Comparison of ENCODE assay signal across 8 cellular contexts in the genomic region with DNA sequence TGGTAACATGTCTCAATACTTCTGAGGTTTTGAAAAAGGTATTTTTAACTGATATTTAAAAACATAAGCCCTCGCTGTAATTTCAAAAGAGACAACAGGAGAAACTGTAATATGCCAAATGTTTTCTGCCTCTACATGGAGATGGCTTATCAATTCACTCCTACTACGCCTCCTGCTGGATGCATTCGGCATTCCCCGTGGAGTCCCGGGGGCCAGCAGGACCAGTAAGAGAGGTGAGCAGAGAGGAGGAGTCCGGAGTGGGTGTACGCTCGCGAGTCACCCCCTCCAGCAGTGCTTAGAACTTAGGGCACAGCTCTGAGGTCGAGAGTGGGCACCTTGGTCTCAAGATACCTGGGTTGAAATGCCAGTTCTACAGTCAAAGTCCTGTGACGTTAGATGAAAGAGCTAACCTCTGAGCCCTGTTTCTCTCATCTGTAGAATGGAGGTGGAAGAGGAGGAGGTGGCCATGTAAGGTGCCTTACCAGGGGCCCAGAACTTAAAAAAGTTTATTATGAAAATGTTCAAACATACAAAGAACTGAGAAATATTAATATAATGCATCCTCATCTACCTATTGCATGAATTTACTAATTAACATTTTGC.
DNase-seq lines count a peak whose midpoint lies in the region; ATAC-seq and TF ChIP-seq lines count a peak whose summit lies in the region.

No MANE protein-coding gene starts in this region.

- 62% methylated on average over 11 of the region's 11 CpGs for WGBS in mesenchymal stem cell

- no peaks in the 10 kb centered on the region for H3K4me1 ChIP-seq in mesenchymal stem cell (ENCODE audit: control insufficient read depth, insufficient read depth, low read depth, low read length)

- peaks cover 44% of the 10 kb centered on the region for H3K36me3 Mint-ChIP-seq in brain

- peak overlapping the region; percentile 52 for H2BK15ac ChIP-seq in mesenchymal stem cell (ENCODE audit: low read depth, poor library complexity, severe bottlenecking)

- H3K4me2 ChIP-seq in mesenchymal stem cell (ENCODE audit: low read length, poor library complexity, severe bottlenecking) = no peak overlapping the region

- in situ Hi-C loops in GM13976 (cut with MboI; ENCODE audit: low sequenced_read_pairs, unreplicated experiment) = no loop called here

- peak; percentile 75 for DNase-seq in AG08396 (ENCODE audit: low spot score)
- no peak for DNase-seq in GM13976 (ENCODE audit: low spot score)
- DNase-seq in RPMI7951 (ENCODE audit: low read depth) = peak; percentile 24
- DNase-seq in mesenchymal stem cell = peak; percentile 72
- no peak for DNase-seq in GOT3 (lab: John Stamatoyannopoulos, UW)
- no peak for DNase-seq in mesenteric fat pad (ENCODE audit: low spot score)

- H3K27ac Mint-ChIP-seq in brain = peak overlapping the region in 1 of 5 experiments; percentile 66

- no peak overlapping the region for H2AFZ ChIP-seq in mesenchymal stem cell (ENCODE audit: low read depth, low read length)

- no peak overlapping the region for H3K4me3 ChIP-seq in mesenchymal stem cell (ENCODE audit: insufficient read depth in 1 of 2, low read depth in 1 of 2, low read length in 2 of 2)

- peak; percentile 35 for TF ChIP-seq CTCF in GM13976 (IDR thresholded peaks at IDR 0.05; ENCODE audit: borderline replicate concordance, control extremely low read depth, extremely low read depth, insufficient read depth, missing control alignments)
- TF ChIP-seq CTCF in brain (conservative IDR thresholded peaks at IDR 0.05) = peak; percentile 46 to 65

- no peak overlapping the region for H3K23ac ChIP-seq in mesenchymal stem cell (ENCODE audit: low read length in 2 of 2)

- H2BK5ac ChIP-seq in mesenchymal stem cell (ENCODE audit: low read depth, low read length, poor library complexity, severe bottlenecking) = no peak overlapping the region

- no peak overlapping the region for H3K27ac ChIP-seq in mesenchymal stem cell (ENCODE audit: low read length, poor library complexity, severe bottlenecking)

- H3K27me3 ChIP-seq in mesenchymal stem cell (ENCODE audit: control insufficient read depth in 1 of 2, insufficient read depth in 1 of 2, low read length in 2 of 2) = no peaks in the 10 kb centered on the region

- no peak for ATAC-seq in HG03469 (IDR thresholded peaks at IDR 0.05; ENCODE audit: unreplicated experiment)

- H3K9ac ChIP-seq in mesenchymal stem cell (ENCODE audit: low read length) = no peak overlapping the region

- H2BK120ac ChIP-seq in mesenchymal stem cell (ENCODE audit: low read depth, low read length) = no peak overlapping the region

- no peak overlapping the region for H4K8ac ChIP-seq in mesenchymal stem cell (ENCODE audit: low read length)

- H2BK12ac ChIP-seq in mesenchymal stem cell (ENCODE audit: low read length in 2 of 2) = no peak overlapping the region

- no peaks in the 10 kb centered on the region for H3K9me3 ChIP-seq in mesenchymal stem cell (ENCODE audit: control insufficient read depth, low read length)

- no peaks in the 10 kb centered on the region for H3K9me3 Mint-ChIP-seq in brain

- peaks cover 45 to 64% of the 10 kb centered on the region in 2 experiments for H3K36me3 ChIP-seq in mesenchymal stem cell (ENCODE audit: control insufficient read depth in 1 of 2, insufficient read depth in 2 of 2, low read depth in 1 of 2, low read length in 2 of 2)

- H3K18ac ChIP-seq in mesenchymal stem cell (ENCODE audit: low read depth in 1 of 2, low read length in 2 of 2) = no peak overlapping the region

- no peak overlapping the region for H3K14ac ChIP-seq in mesenchymal stem cell (ENCODE audit: low read length in 2 of 2)

- no peak overlapping the region for H2AK5ac ChIP-seq in mesenchymal stem cell (ENCODE audit: low read length, severe bottlenecking)

- peaks cover 56% of the 10 kb centered on the region for H3K79me1 ChIP-seq in mesenchymal stem cell (replicated peaks; ENCODE audit: low read length, poor library complexity, severe bottlenecking)

- H3K4me1 Mint-ChIP-seq in brain = peaks cover 59% of the 10 kb centered on the region

- no peak overlapping the region for H3K4me3 Mint-ChIP-seq in brain

- H4K91ac ChIP-seq in mesenchymal stem cell (ENCODE audit: low read length) = no peak overlapping the region

- no peak overlapping the region for H3K4ac ChIP-seq in mesenchymal stem cell (ENCODE audit: low read depth in 1 of 2, low read length in 2 of 2)

- no peaks in the 10 kb centered on the region for H3K27me3 Mint-ChIP-seq in brain

Comparison
In these comparisons a context has a peak if more than half of its experiments do, and no peak if none do; other contexts are left out.
1. DNase-seq: peak in AG08396 (single experiment), RPMI7951 (single experiment) and mesenchymal stem cell (single experiment); none in GM13976 (single experiment), GOT3 (single experiment) and mesenteric fat pad (single experiment).